Comparison of ENCODE assay signal across 8 cellular contexts in genomic region chr16:75110637-75111513, GRCh38. TPM values are rescaled to one million over a fixed set of nuclear protein-coding genes. Genes with fewer than 3 reads are reported as not detected.
DNase-seq lines count a peak whose midpoint lies in the region; ATAC-seq and TF ChIP-seq lines count a peak whose summit lies in the region.

No MANE protein-coding gene starts in this region.

- WGBS in adipose tissue, 3 donors = 17 to 31% (median 17%) methylated on average over 28 of the region's 28 CpGs
- WGBS in heart right ventricle, 2 donors = 16 to 17% methylated on average over 28 of the region's 28 CpGs
- 6% methylated on average over 28 of the region's 28 CpGs for WGBS in prostate gland

- H3K4me3 ChIP-seq in heart right ventricle (peak overlapping the region in 8 of 10 donors; percentile 6 to 39 (median 26)), prostate gland (no peak overlapping the region), upper lobe of right lung (peak overlapping the region; percentile 15)

- H3K27ac ChIP-seq in adipose tissue (ENCODE audit: low read depth, low read length) (peak overlapping the region; percentile 13), heart right ventricle (peak overlapping the region; percentile 57 to 96 (median 86)), prostate gland (peak overlapping the region; percentile 52 to 65), upper lobe of right lung (peak overlapping the region; percentile 74)

- intact Hi-C loops in heart right ventricle (cut with DNase I) = loop anchor here (1.0 to 10.0 kb wide), 8 partner anchors 64 to 406 kb away; partner anchors contain the start of genes ZNRF1 (in 4 of the 10) and MLKL (in 1 of the 10)
- intact Hi-C loops in prostate gland (cut with DNase I) = loop anchor here (1.0 to 10.0 kb wide), 3 partner anchors 113 to 406 kb away; partner anchors contain the start of gene MLKL
- intact Hi-C loops in upper lobe of right lung (cut with DNase I) = loop anchor here (5.0 kb wide), 1 partner anchor 114 kb away; the partner anchor contains the start of gene ZNRF1

- DNase-seq in GM10266 (ENCODE audit: extremely low spot score) = peak; percentile 90
- DNase-seq in NCI-H1105 (lab: John Stamatoyannopoulos, UW) = peak; percentile 41
- DNase-seq in SW 1271 (lab: John Stamatoyannopoulos, UW) = peak; percentile 70 to 74
- peak; percentile 88 to 91 for DNase-seq in heart right ventricle
- DNase-seq in prostate gland (ENCODE audit: low spot score) = peak; percentile 85
- peak; percentile 92 for DNase-seq in upper lobe of right lung

- H3K4me1 ChIP-seq in heart right ventricle (peaks cover 17 to 94% (median 81%) of the 10 kb centered on the region in 9 donors), prostate gland (replicated peaks) (no peaks in the 10 kb centered on the region), upper lobe of right lung (peaks cover 54% of the 10 kb centered on the region)

- H3K36me3 ChIP-seq in heart right ventricle = peaks cover 0 to 27% (median 0%) of the 10 kb centered on the region in 9 donors
- H3K36me3 ChIP-seq in prostate gland = no peaks in the 10 kb centered on the region
- H3K36me3 ChIP-seq in upper lobe of right lung = no peaks in the 10 kb centered on the region

- ATAC-seq in HG02623 (IDR thresholded peaks at IDR 0.05; ENCODE audit: unreplicated experiment) = peak; percentile 62
- peak; percentile 45 to 83 (median 62) for ATAC-seq in heart right ventricle
- peak; percentile 87 for ATAC-seq in upper lobe of right lung

- TF ChIP-seq CTCF in GM10266 (IDR thresholded peaks at IDR 0.05; ENCODE audit: control insufficient read depth, insufficient read depth, low read depth, missing control alignments) (peak; percentile 93), heart right ventricle (IDR thresholded peaks at IDR 0.05) (peak; percentile 87 to 97 (median 93)), prostate gland (IDR thresholded peaks at IDR 0.05) (peak; percentile 79 to 96 (median 89)), upper lobe of right lung (IDR thresholded peaks at IDR 0.05) (peak; percentile 91)

- TF ChIP-seq POLR2A in prostate gland (IDR thresholded peaks at IDR 0.05) = no peak

- H3K9me3 ChIP-seq in heart right ventricle (no peaks in the 10 kb centered on the region), prostate gland (no peaks in the 10 kb centered on the region), upper lobe of right lung (no peaks in the 10 kb centered on the region)

- H3K27me3 ChIP-seq in heart right ventricle (peaks cover 0 to 15% (median 0%) of the 10 kb centered on the region in 7 donors), prostate gland (replicated peaks; ENCODE audit: insufficient read depth) (no peaks in the 10 kb centered on the region), upper lobe of right lung (no peaks in the 10 kb centered on the region)

RNA-seq across cellular contexts. Expression of gene LDHD, which starts 5.7 kb away (rescaled TPM):
- polyA plus RNA-seq in adipose tissue (10 to 100 TPM; 18.8 to 68.6 (median 25.6) TPM), heart right ventricle (10 to 100 TPM; 60.7 to 69.5 TPM)
- total RNA-seq in heart right ventricle (100 to 1,000 TPM in 3 of 10 donors, 10 to 100 TPM in 7; 69.7 to 135 (median 94.9) TPM), prostate gland (10 to 100 TPM; 26.6 to 55.3 TPM), upper lobe of right lung (10.7 TPM)

RNA-seq across cellular contexts. Expression of gene ZFP1, which starts 37.4 kb away (rescaled TPM):
- polyA plus RNA-seq in adipose tissue = 1 to 10 TPM; 1.7 to 7.1 (median 3.4) TPM
- 10 to 100 TPM in 2 of 10 donors, 1 to 10 TPM in 8; 4.2 to 11.5 (median 7.0) TPM for total RNA-seq in heart right ventricle
- 1 to 10 TPM; 3.0 to 4.7 TPM for polyA plus RNA-seq in heart right ventricle
- total RNA-seq in prostate gland = 10 to 100 TPM in 1 of 2 donors, 1 to 10 TPM in 1; 9.8 to 10.3 TPM
- total RNA-seq in upper lobe of right lung = 9.8 TPM

Comparison
In these comparisons a context has a peak if more than half of its experiments do, and no peak if none do; other contexts are left out.
1. DNase-seq: peak in every context shown above with its lines; median percentile 92 in upper lobe of right lung; 90 in GM10266; 90 in heart right ventricle; 85 in prostate gland; 72 in SW 1271; 41 in NCI-H1105.
2. H3K27ac ChIP-seq: peak in every context shown above with its lines; median percentile 86 in heart right ventricle; 74 in upper lobe of right lung; 58 in prostate gland; 13 in adipose tissue.
3. H3K4me3 ChIP-seq: peak in heart right ventricle (8 of 10) and upper lobe of right lung (single experiment); none in prostate gland (0 of 2).
4. Peak in every context shown above with its lines, with median percentiles within 50 percentile points of each other: CTCF ChIP-seq and ATAC-seq.